15 cellular contexts compared by ENCODE assay signal in genomic region chr11:66996609-66997273, GRCh38. TPM values are rescaled to one million over a fixed set of nuclear protein-coding genes. Genes with fewer than 3 reads are reported as not detected.
DNase-seq lines count a peak whose midpoint lies in the region; ATAC-seq and TF ChIP-seq lines count a peak whose summit lies in the region.
"Had no signal": no experiment of that assay in that cellular context is flagged by ENCODE, and none has a peak within 500 bp of the region (broad histone marks: within the 10 kb centered on the region; RNA-seq: fewer than 3 reads in every experiment).

No MANE protein-coding gene starts in this region.

- DNase-seq in Caki2 (ENCODE audit: low read depth) = peak; percentile 54
- DNase-seq in NCI-H226 = peak; percentile 26
- peak; percentile 45 for DNase-seq in Right ventricle myocardium superior
- no peak for DNase-seq in neural progenitor cell (ENCODE audit: low spot score)
- no peak for DNase-seq in vagina (ENCODE audit: extremely low spot score in 2 of 2)
- DNase-seq in T-helper 17 cell = no peak
- no peak for DNase-seq in NCI-H774 (lab: John Stamatoyannopoulos, UW)
- DNase-seq: activated CD8-positive, alpha-beta T cell treated with anti-CD3 and anti-CD28 coated beads, Interleukin-2, amount 10 ng/mL, durations not matched to agents 7 days and 5 days; activated naive CD4-positive, alpha-beta T cell treated with anti-CD3 and anti-CD28 coated beads, Interleukin-2, amount 10 ng/mL, durations not matched to agents 7 days and 5 days; erythroblast; immature natural killer cell had no signal

- no peaks in the 10 kb centered on the region for H3K9me3 ChIP-seq in neural progenitor cell (ENCODE audit: low read depth)
- H3K9me3 ChIP-seq in vagina = no peaks in the 10 kb centered on the region
- no peaks in the 10 kb centered on the region for H3K9me3 ChIP-seq in T-helper 17 cell (ENCODE audit: control insufficient read depth, low read length, poor library complexity, severe bottlenecking)

- no peaks in the 10 kb centered on the region for H3K27me3 ChIP-seq in neural progenitor cell
- H3K27me3 ChIP-seq in vagina = no peaks in the 10 kb centered on the region

- H3F3A ChIP-seq in neural progenitor cell (ENCODE audit: low read depth) = no peaks in the 10 kb centered on the region

- H3K36me3 Mint-ChIP-seq in neural progenitor cell (no peaks in the 10 kb centered on the region), T-helper 17 cell (ENCODE audit: low read depth) (no peaks in the 10 kb centered on the region)
- H3K36me3 Mint-ChIP-seq: activated naive CD4-positive, alpha-beta T cell treated with anti-CD3 and anti-CD28 coated beads, Interleukin-2, amount 10 ng/mL, durations not matched to agents 7 days and 5 days; immature natural killer cell had no signal

- no peak overlapping the region for H3K27ac ChIP-seq in neural progenitor cell
- H3K27ac ChIP-seq in vagina = no peak overlapping the region
- H3K27ac ChIP-seq: RWPE1 had no signal

- H3K9me3 Mint-ChIP-seq in neural progenitor cell = no peaks in the 10 kb centered on the region
- H3K9me3 Mint-ChIP-seq: activated naive CD4-positive, alpha-beta T cell treated with anti-CD3 and anti-CD28 coated beads, Interleukin-2, amount 10 ng/mL, durations not matched to agents 7 days and 5 days; immature natural killer cell had no signal

- H3K4me3 ChIP-seq in neural progenitor cell = no peak overlapping the region
- H3K4me3 ChIP-seq in vagina = no peak overlapping the region

- intact Hi-C loops in Right ventricle myocardium superior (cut with DNase I) (no loop called here), vagina (cut with DNase I) (no loop called here)

- no peaks in the 10 kb centered on the region for H3K36me3 ChIP-seq in neural progenitor cell
- no peaks in the 10 kb centered on the region for H3K36me3 ChIP-seq in vagina

- H3K4me1 ChIP-seq in neural progenitor cell (no peaks in the 10 kb centered on the region), vagina (no peaks in the 10 kb centered on the region)

- no peaks in the 10 kb centered on the region for H3K79me2 ChIP-seq in neural progenitor cell (ENCODE audit: low read depth)

- no peak overlapping the region for H3K9ac ChIP-seq in neural progenitor cell

- H3K27ac Mint-ChIP-seq in neural progenitor cell = peak overlapping the region; percentile 20
- H3K27ac Mint-ChIP-seq in T-helper 17 cell = no peak overlapping the region
- H3K27ac Mint-ChIP-seq: activated CD8-positive, alpha-beta T cell treated with anti-CD3 and anti-CD28 coated beads, Interleukin-2, amount 10 ng/mL, durations not matched to agents 7 days and 5 days; activated naive CD4-positive, alpha-beta T cell treated with anti-CD3 and anti-CD28 coated beads, Interleukin-2, amount 10 ng/mL, durations not matched to agents 7 days and 5 days; immature natural killer cell had no signal

- H2AFZ ChIP-seq in neural progenitor cell (replicated peaks) = no peak overlapping the region

- H4K20me1 ChIP-seq in neural progenitor cell (ENCODE audit: low read depth) = no peaks in the 10 kb centered on the region

- ATAC-seq in Right ventricle myocardium superior (ENCODE audit: poor library complexity) (peak; percentile 53), T-helper 17 cell (no peak), GM21515 (IDR thresholded peaks at IDR 0.05; ENCODE audit: unreplicated experiment) (no peak)
- ATAC-seq: activated CD8-positive, alpha-beta T cell treated with anti-CD3 and anti-CD28 coated beads, Interleukin-2, amount 10 ng/mL, durations not matched to agents 7 days and 5 days had no signal

- in situ Hi-C loops in Caki2 (cut with HindIII; ENCODE audit: low pct_unique_long_range_greater_than_20kb, low sequenced_read_pairs) = no loop called here

- H3K4me3 Mint-ChIP-seq in neural progenitor cell (peak overlapping the region; percentile 39), T-helper 17 cell (no peak overlapping the region)
- H3K4me3 Mint-ChIP-seq: activated CD8-positive, alpha-beta T cell treated with anti-CD3 and anti-CD28 coated beads, Interleukin-2, amount 10 ng/mL, durations not matched to agents 7 days and 5 days; activated naive CD4-positive, alpha-beta T cell treated with anti-CD3 and anti-CD28 coated beads, Interleukin-2, amount 10 ng/mL, durations not matched to agents 7 days and 5 days; immature natural killer cell had no signal

- H3K4me1 Mint-ChIP-seq in neural progenitor cell (peaks cover under 1% of the 10 kb centered on the region), T-helper 17 cell (no peaks in the 10 kb centered on the region)
- H3K4me1 Mint-ChIP-seq: activated naive CD4-positive, alpha-beta T cell treated with anti-CD3 and anti-CD28 coated beads, Interleukin-2, amount 10 ng/mL, durations not matched to agents 7 days and 5 days; immature natural killer cell had no signal

- TF ChIP-seq POLR2A in vagina (IDR thresholded peaks at IDR 0.05) = no peak

- H3K27me3 Mint-ChIP-seq in neural progenitor cell (ENCODE audit: insufficient read depth, low read depth) = peaks cover 14% of the 10 kb centered on the region
- H3K27me3 Mint-ChIP-seq in T-helper 17 cell = peaks cover 24% of the 10 kb centered on the region

- H3K4me2 ChIP-seq in neural progenitor cell = no peak overlapping the region

- TF ChIP-seq CTCF in neural progenitor cell (IDR thresholded peaks at IDR 0.05) = no peak
- no peak for TF ChIP-seq CTCF in vagina (IDR thresholded peaks at IDR 0.05)

RNA-seq across cellular contexts. Expression of gene C11orf86, which starts 21.6 kb away (rescaled TPM):
- total RNA-seq in Caki2 (2014; rRNA removed; shearing (Covaris generic); ENCODE audit: low replicate concordance) = not detected in 2 replicates
- total RNA-seq in Right ventricle myocardium superior = not detected
- not detected in 2 replicates for total RNA-seq in neural progenitor cell (ENCODE audit: low replicate concordance)
- not detected for total RNA-seq in vagina
- not detected for total RNA-seq in T-helper 17 cell
- total RNA-seq: activated CD8-positive, alpha-beta T cell treated with anti-CD3 and anti-CD28 coated beads, Interleukin-2, amount 10 ng/mL, durations not matched to agents 7 days and 5 days; skeletal muscle tissue; subcutaneous adipose tissue had no signal

RNA-seq across cellular contexts. Expression of gene SYT12, which starts 26.2 kb away (rescaled TPM):
- total RNA-seq in Caki2 (2014; rRNA removed; shearing (Covaris generic); ENCODE audit: low replicate concordance) = 0.03 TPM in 1 of 2 replicates, not detected in the other
- total RNA-seq in Right ventricle myocardium superior (0.13 TPM), neural progenitor cell (ENCODE audit: low replicate concordance) (0.50 and 0.67 TPM in 2 replicates), vagina (0.49 TPM), T-helper 17 cell (not detected)
- total RNA-seq: activated CD8-positive, alpha-beta T cell treated with anti-CD3 and anti-CD28 coated beads, Interleukin-2, amount 10 ng/mL, durations not matched to agents 7 days and 5 days; skeletal muscle tissue had no signal

RNA-seq across cellular contexts. Expression of gene PC, which starts 38.6 kb away (rescaled TPM):
- 11.9 and 18.4 TPM in 2 replicates for total RNA-seq in Caki2 (2014; rRNA removed; shearing (Covaris generic); ENCODE audit: low replicate concordance)
- total RNA-seq in Right ventricle myocardium superior (8.6 TPM), neural progenitor cell (ENCODE audit: low replicate concordance) (11.4 and 20.4 TPM in 2 replicates), vagina (34.1 TPM), T-helper 17 cell (1 to 10 TPM; 5.8 to 7.4 TPM)

RNA-seq across cellular contexts. Expression of gene RHOD, which starts 59.9 kb away (rescaled TPM):
- total RNA-seq in Caki2 (2014; rRNA removed; shearing (Covaris generic); ENCODE audit: low replicate concordance) = 4.1 and 5.6 TPM in 2 replicates
- 66.8 TPM for total RNA-seq in Right ventricle myocardium superior
- total RNA-seq in neural progenitor cell (ENCODE audit: low replicate concordance) = 6.6 and 10.0 TPM in 2 replicates
- 26.5 TPM for total RNA-seq in vagina
- not detected for total RNA-seq in T-helper 17 cell
- total RNA-seq: activated CD8-positive, alpha-beta T cell treated with anti-CD3 and anti-CD28 coated beads, Interleukin-2, amount 10 ng/mL, durations not matched to agents 7 days and 5 days had no signal

Comparison
In these comparisons a context has a peak if more than half of its experiments do, and no peak if none do; other contexts are left out.
1. DNase-seq: peak in Caki2 (single experiment), NCI-H226 (single experiment) and Right ventricle myocardium superior (single experiment); none in neural progenitor cell (single experiment), vagina (0 of 2), T-helper 17 cell (0 of 3) and NCI-H774 (single experiment).